In genomic region chr1:198929961-198930599, GRCh38 we compare ENCODE assay signal across 8 cellular contexts.
DNase-seq lines count a peak whose midpoint lies in the region; ATAC-seq and TF ChIP-seq lines count a peak whose summit lies in the region.

No MANE protein-coding gene starts in this region.

- no peaks in the 10 kb centered on the region for H3K9me3 Mint-ChIP-seq in endothelial cell (ENCODE audit: unreplicated experiment)
- no peaks in the 10 kb centered on the region for H3K9me3 Mint-ChIP-seq in osteocyte (ENCODE audit: unreplicated experiment)

- POLR2A ChIA-PET in GM10248 (lab: Yijun Ruan, JAX): no interaction called here

- DNase-seq in SHP77 treated with DMSO at 0.1 percent for 48 hours (lab: John Stamatoyannopoulos, UW): peak; percentile 32
- no peak for DNase-seq in endothelial cell (ENCODE audit: low spot score)
- DNase-seq in osteocyte (ENCODE audit: extremely low spot score, unreplicated experiment): no peak
- no peak for DNase-seq in lower leg skin (ENCODE audit: low spot score in 2 of 2)
- DNase-seq in GM10248 (ENCODE audit: extremely low spot score): no peak

- H3K4me3 Mint-ChIP-seq in endothelial cell (ENCODE audit: unreplicated experiment) (peak overlapping the region; percentile 3), osteocyte (ENCODE audit: unreplicated experiment) (peak overlapping the region; percentile 70)

- peaks cover 7 to 50% (median 27%) of the 10 kb centered on the region in 10 experiments for H3K4me1 ChIP-seq in BLaER1 treated with 17β-estradiol and CSF1 and Interleukin-3, amounts not matched to agents 10 nM and 100 nM

- TF ChIP-seq POLR2A in lower leg skin (IDR thresholded peaks at IDR 0.05): no peak

- peaks cover 0 to 24% (median 15%) of the 10 kb centered on the region in 11 experiments; a peak in 14 of 22 replicates for H3K36me3 ChIP-seq in BLaER1 treated with 17β-estradiol and CSF1 and Interleukin-3, amounts not matched to agents 10 nM and 100 nM

- H3K27me3 Mint-ChIP-seq in endothelial cell (ENCODE audit: unreplicated experiment) (no peaks in the 10 kb centered on the region), osteocyte (ENCODE audit: unreplicated experiment) (no peaks in the 10 kb centered on the region)

- peak overlapping the region; percentile 45 to 90 (median 60) for H3K4me3 ChIP-seq in BLaER1 treated with 17β-estradiol and CSF1 and Interleukin-3, amounts not matched to agents 10 nM and 100 nM
- no peak overlapping the region for H3K4me3 ChIP-seq in lower leg skin (ENCODE audit: low read depth, poor library complexity, severe bottlenecking)

- intact Hi-C loops in lower leg skin (cut with DNase I; ENCODE audit: low total_unique reads): no loop called here

- H3K9ac ChIP-seq in BLaER1 treated with 17β-estradiol and CSF1 and Interleukin-3, amounts not matched to agents 10 nM and 100 nM: peak overlapping the region; percentile 69 to 86 (median 81)

- peaks cover 0 to 18% (median 5%) of the 10 kb centered on the region in 11 experiments; a peak in 8 of 22 replicates for H3K9me3 ChIP-seq in BLaER1 treated with 17β-estradiol and CSF1 and Interleukin-3, amounts not matched to agents 10 nM and 100 nM (replicated peaks in 1 of 11)

- H3K27me3 ChIP-seq in BLaER1 treated with 17β-estradiol and CSF1 and Interleukin-3, amounts not matched to agents 10 nM and 100 nM: no peaks in the 10 kb centered on the region

- peak; percentile 59 for ATAC-seq in GM19328 (IDR thresholded peaks at IDR 0.05; ENCODE audit: unreplicated experiment)
- peak; percentile 58 for ATAC-seq in HG03439 (IDR thresholded peaks at IDR 0.05; ENCODE audit: unreplicated experiment)

- peaks cover 0 to 14% (median 0%) of the 10 kb centered on the region in 11 experiments; a peak in 1 of 22 replicates for H4K20me1 ChIP-seq in BLaER1 treated with 17β-estradiol and CSF1 and Interleukin-3, amounts not matched to agents 10 nM and 100 nM

- H3K27ac Mint-ChIP-seq in endothelial cell (ENCODE audit: unreplicated experiment): peak overlapping the region; percentile 77
- H3K27ac Mint-ChIP-seq in osteocyte (ENCODE audit: unreplicated experiment): peak overlapping the region; percentile 91

- peak overlapping the region; percentile 82 to 97 (median 92) for H3K4me2 ChIP-seq in BLaER1 treated with 17β-estradiol and CSF1 and Interleukin-3, amounts not matched to agents 10 nM and 100 nM

- TF ChIP-seq CTCF in endothelial cell (IDR thresholded peaks at IDR 0.05; ENCODE audit: unreplicated experiment): no peak
- TF ChIP-seq CTCF in osteocyte (IDR thresholded peaks at IDR 0.05): no peak
- TF ChIP-seq CTCF in lower leg skin (IDR thresholded peaks at IDR 0.05): no peak
- no peak for TF ChIP-seq CTCF in GM10248 (IDR thresholded peaks at IDR 0.05; ENCODE audit: control extremely low read depth, extremely low read depth, low read depth, missing control alignments)

- CTCF ChIA-PET in GM10248 (lab: Yijun Ruan, JAX): interaction anchor here (1.3 to 1.4 kb wide), 2 partner anchors 51 to 87 kb away, joined by 3 read pairs; no protein-coding TSS in a partner anchor

- H3K4me1 Mint-ChIP-seq in endothelial cell (ENCODE audit: unreplicated experiment): peaks cover 13% of the 10 kb centered on the region
- peaks cover 59% of the 10 kb centered on the region for H3K4me1 Mint-ChIP-seq in osteocyte (ENCODE audit: unreplicated experiment)

- H3K36me3 Mint-ChIP-seq in endothelial cell (ENCODE audit: low read depth, unreplicated experiment) (no peaks in the 10 kb centered on the region), osteocyte (ENCODE audit: unreplicated experiment) (peaks cover 15% of the 10 kb centered on the region)

- H3K27ac ChIP-seq in BLaER1 treated with 17β-estradiol and CSF1 and Interleukin-3, amounts not matched to agents 10 nM and 100 nM: peak overlapping the region; percentile 71 to 90 (median 86)

- 48 to 49% methylated on average over 9 of the region's 9 CpGs for WGBS in lower leg skin, 2 donors
